ENCODE assay signal across 9 cellular contexts in genomic region chr4:67558493-67558892, GRCh38. TPM values are rescaled to one million over a fixed set of nuclear protein-coding genes. Genes with fewer than 3 reads are reported as not detected.
DNase-seq lines count a peak whose midpoint lies in the region; ATAC-seq and TF ChIP-seq lines count a peak whose summit lies in the region.
"Had no signal": no experiment of that assay in that cellular context is flagged by ENCODE, and none has a peak within 500 bp of the region (broad histone marks: within the 10 kb centered on the region; RNA-seq: fewer than 3 reads in every experiment).

STAP1 (plus strand) TSS chr4:67558727; CDS start chr4:67558810, 83 bp downstream.

- no peaks in the 10 kb centered on the region for H3K27me3 ChIP-seq in ovary

- no peaks in the 10 kb centered on the region for H3K9me3 ChIP-seq in ovary

- peak within 1 kb of the TSS; percentile 28 for H3K4me3 Mint-ChIP-seq in central memory CD8-positive, alpha-beta T cell
- H3K4me3 Mint-ChIP-seq in WTC11 = no peak within 1 kb of the TSS

- H3K36me3 Mint-ChIP-seq in central memory CD8-positive, alpha-beta T cell (ENCODE audit: insufficient read depth) = peaks cover 5% of the 10 kb centered on the region
- H3K36me3 Mint-ChIP-seq in WTC11 = no peaks in the 10 kb centered on the region

- 79 to 89% (median 88%) methylated on average over 4 of the region's 4 CpGs for WGBS in ovary, 3 donors

- peak; percentile 22 for DNase-seq in GM20000 (ENCODE audit: low spot score)
- peak; percentile 80 for DNase-seq in Jurkat, Clone E6-1 (ENCODE audit: low read depth, low spot score)
- DNase-seq in central memory CD8-positive, alpha-beta T cell (ENCODE audit: low spot score in 2 of 2) = no peak
- DNase-seq in NK-92 treated with Interleukin-12 subunit alpha and Interleukin-12 subunit beta, amount 100 ng/mL, for 24 hours (lab: John Stamatoyannopoulos, UW) = no peak
- no peak for DNase-seq in ovary
- DNase-seq in WTC11 (ENCODE audit: low spot score) = no peak
- DNase-seq in epidermal melanocyte (ENCODE audit: insufficient read length, low spot score) = no peak

- ATAC-seq in central memory CD8-positive, alpha-beta T cell (replicated peaks; ENCODE audit: extremely low read depth, poor library complexity, severe bottlenecking) = peak; percentile 43
- ATAC-seq in WTC11 = no peak

- CTCF ChIA-PET in WTC11 (lab: Charles Lee) = no interaction called here

- H3K4me3 ChIP-seq in GM12875 (ENCODE audit: low read depth, low read length) (peak within 1 kb of the TSS; percentile 53), ovary (no peak within 1 kb of the TSS)
- H3K4me3 ChIP-seq in Jurkat, Clone E6-1 (ENCODE audit: low read length) = no peak within 1 kb of the TSS

- H3K27ac Mint-ChIP-seq in central memory CD8-positive, alpha-beta T cell (ENCODE audit: low read depth) = peak within 1 kb of the TSS; percentile 33
- H3K27ac Mint-ChIP-seq in WTC11 = no peak within 1 kb of the TSS

- no peak within 1 kb of the TSS for H3K27ac ChIP-seq in ovary

- H3K4me1 ChIP-seq in ovary (ENCODE audit: insufficient read depth) = no peaks in the 10 kb centered on the region

- H3K27me3 Mint-ChIP-seq in central memory CD8-positive, alpha-beta T cell = peaks cover 27% of the 10 kb centered on the region
- no peaks in the 10 kb centered on the region for H3K27me3 Mint-ChIP-seq in WTC11 (ENCODE audit: low read depth)

- intact Hi-C loops in ovary (cut with DNase I) = no loop called here

- TF ChIP-seq EP300 in ovary (IDR thresholded peaks at IDR 0.05) = no peak

- no peaks in the 10 kb centered on the region for H3K36me3 ChIP-seq in ovary

- TF ChIP-seq POLR2A in ovary (IDR thresholded peaks at IDR 0.05) = no peak

- H3K4me1 Mint-ChIP-seq in central memory CD8-positive, alpha-beta T cell = peaks cover 11% of the 10 kb centered on the region
- H3K4me1 Mint-ChIP-seq in WTC11 = peaks cover 5% of the 10 kb centered on the region

- TF ChIP-seq CTCF in GM12875 (IDR thresholded peaks at IDR 0.05; ENCODE audit: borderline replicate concordance, insufficient read depth, low read depth, low read length) (no peak), GM20000 (IDR thresholded peaks at IDR 0.05; ENCODE audit: extremely low read depth, missing control alignments) (peak; percentile 3), ovary (IDR thresholded peaks at IDR 0.05) (no peak), WTC11 (IDR thresholded peaks at IDR 0.05) (no peak)

- POLR2A ChIA-PET in WTC11 (lab: Charles Lee) = no interaction called here

- no peaks in the 10 kb centered on the region for H3K9me3 Mint-ChIP-seq in central memory CD8-positive, alpha-beta T cell
- no peaks in the 10 kb centered on the region for H3K9me3 Mint-ChIP-seq in WTC11

TF ChIP-seq in WTC11, 78 proteins besides CTCF, POLR2A, EP300 and RAD21:
- TF ChIP-seq TP53 (CRISPR knock-in tag; IDR thresholded peaks at IDR 0.05) (no peak), MYBL2 (CRISPR knock-in tag; IDR thresholded peaks at IDR 0.05) (no peak), ZMAT4 (CRISPR knock-in tag; IDR thresholded peaks at IDR 0.05) (no peak), ZBTB43 (CRISPR knock-in tag; IDR thresholded peaks at IDR 0.05) (no peak), ZNF423 (CRISPR knock-in tag; IDR thresholded peaks at IDR 0.05) (no peak), EMX1 (CRISPR knock-in tag; IDR thresholded peaks at IDR 0.05) (no peak), E2F1 (CRISPR knock-in tag; IDR thresholded peaks at IDR 0.05) (no peak), OVOL2 (CRISPR knock-in tag; IDR thresholded peaks at IDR 0.05; ENCODE audit: borderline replicate concordance) (no peak), PRRX2 (CRISPR knock-in tag; IDR thresholded peaks at IDR 0.05) (no peak), NR2C2 (CRISPR knock-in tag; IDR thresholded peaks at IDR 0.05) (no peak), ATF2 (CRISPR knock-in tag; IDR thresholded peaks at IDR 0.05; ENCODE audit: borderline replicate concordance, low read depth) (no peak), SMAD4 (CRISPR knock-in tag; IDR thresholded peaks at IDR 0.05) (no peak)

RNA-seq across cellular contexts. Expression of gene STAP1, which starts in this region (rescaled TPM):
- not detected for polyA plus RNA-seq in Jurkat, Clone E6-1 (2012; ENCODE audit: insufficient read depth, insufficient read length)
- not detected for total RNA-seq in ovary
- under 1 TPM; 0.12 to 0.40 TPM for polyA plus RNA-seq in ovary
- total RNA-seq in WTC11 (2021) = not detected in 3 replicates
- total RNA-seq: myocyte had no signal

Comparison
In these comparisons a context has a peak if more than half of its experiments do, and no peak if none do; other contexts are left out.
1. DNase-seq: peak in GM20000 (single experiment) and Jurkat, Clone E6-1 (single experiment); none in central memory CD8-positive, alpha-beta T cell (0 of 2), NK-92 treated with Interleukin-12 subunit alpha and Interleukin-12 subunit beta, amount 100 ng/mL, for 24 hours (single experiment), ovary (0 of 5), WTC11 (single experiment) and epidermal melanocyte (single experiment).